8 cellular contexts compared by ENCODE assay signal in genomic region chr17:80145076-80146075, GRCh38. TPM values are rescaled to one million over a fixed set of nuclear protein-coding genes. Genes with fewer than 3 reads are reported as not detected.
A peak's percentile ranks its signal among the peaks of the same experiment; 100 is the strongest.
DNase-seq lines count a peak whose midpoint lies in the region; ATAC-seq and TF ChIP-seq lines count a peak whose summit lies in the region.

No MANE protein-coding gene starts in this region.

- H3K27me3 Mint-ChIP-seq in activated CD8-positive, alpha-beta memory T cell treated with anti-CD3 and anti-CD28 coated beads, Interleukin-2, amount 10 ng/mL, durations not matched to agents 7 days and 5 days, result no peaks in the 10 kb centered on the region
- H3K27me3 Mint-ChIP-seq in activated T-helper 1 cell treated with anti-CD3 and anti-CD28 coated beads, Interleukin-12 subunit alpha, Interleukin-12 subunit beta, Interleukin-2, Interleukin-4 antibody, amounts not matched to agents 30 ng/mL and 10 ng/mL and 1 ng/mL, durations not matched to agents 14 hours and 24 hours and 36 hours (ENCODE audit: insufficient read depth), result no peaks in the 10 kb centered on the region

- ATAC-seq in activated CD8-positive, alpha-beta memory T cell treated with anti-CD3 and anti-CD28 coated beads, Interleukin-2, amount 10 ng/mL, durations not matched to agents 7 days and 5 days, result no peak
- ATAC-seq in thoracic aorta (ENCODE audit: insufficient number of reproducible peaks, low FRiP score, low read depth), result no peak

- peak; percentile 50 for DNase-seq in activated CD8-positive, alpha-beta memory T cell treated with anti-CD3 and anti-CD28 coated beads, Interleukin-2, amount 10 ng/mL, durations not matched to agents 7 days and 5 days
- no peak for DNase-seq in activated CD8-positive, alpha-beta memory T cell treated with anti-CD3 and anti-CD28 coated beads, Interleukin-2, amount 50 U/mL, for 4 hours
- DNase-seq in activated T-helper 1 cell treated with anti-CD3 and anti-CD28 coated beads, Interleukin-12 subunit alpha, Interleukin-12 subunit beta, Interleukin-2, Interleukin-4 antibody, amounts not matched to agents 30 ng/mL and 10 ng/mL and 1 ng/mL, durations not matched to agents 14 hours and 24 hours and 36 hours (ENCODE audit: low spot score), result no peak
- DNase-seq in iris pigment epithelial cell (ENCODE audit: low read depth) (peak; percentile 12), thoracic aorta (ENCODE audit: low spot score) (no peak), HPDE6-E6E7 (ENCODE audit: extremely low spot score) (no peak), amniotic stem cell (lab: John Stamatoyannopoulos, UW) (no peak), DMS153 treated with DMSO at 0.1 percent for 48 hours (lab: John Stamatoyannopoulos, UW; ENCODE audit: unreplicated experiment) (no peak)

- TF ChIP-seq CTCF in thoracic aorta (IDR thresholded peaks at IDR 0.05), result no peak

- peak overlapping the region; percentile 58 for H3K27ac Mint-ChIP-seq in activated CD8-positive, alpha-beta memory T cell treated with anti-CD3 and anti-CD28 coated beads, Interleukin-2, amount 10 ng/mL, durations not matched to agents 7 days and 5 days
- peak overlapping the region; percentile 89 for H3K27ac Mint-ChIP-seq in activated T-helper 1 cell treated with anti-CD3 and anti-CD28 coated beads, Interleukin-12 subunit alpha, Interleukin-12 subunit beta, Interleukin-2, Interleukin-4 antibody, amounts not matched to agents 30 ng/mL and 10 ng/mL and 1 ng/mL, durations not matched to agents 14 hours and 24 hours and 36 hours

- H3K36me3 Mint-ChIP-seq in activated CD8-positive, alpha-beta memory T cell treated with anti-CD3 and anti-CD28 coated beads, Interleukin-2, amount 10 ng/mL, durations not matched to agents 7 days and 5 days, result peaks cover 41% of the 10 kb centered on the region
- H3K36me3 Mint-ChIP-seq in activated T-helper 1 cell treated with anti-CD3 and anti-CD28 coated beads, Interleukin-12 subunit alpha, Interleukin-12 subunit beta, Interleukin-2, Interleukin-4 antibody, amounts not matched to agents 30 ng/mL and 10 ng/mL and 1 ng/mL, durations not matched to agents 14 hours and 24 hours and 36 hours (ENCODE audit: low read depth), result peaks cover 29% of the 10 kb centered on the region

- H3K9me3 Mint-ChIP-seq in activated CD8-positive, alpha-beta memory T cell treated with anti-CD3 and anti-CD28 coated beads, Interleukin-2, amount 10 ng/mL, durations not matched to agents 7 days and 5 days (ENCODE audit: low read depth), result no peaks in the 10 kb centered on the region
- H3K9me3 Mint-ChIP-seq in activated T-helper 1 cell treated with anti-CD3 and anti-CD28 coated beads, Interleukin-12 subunit alpha, Interleukin-12 subunit beta, Interleukin-2, Interleukin-4 antibody, amounts not matched to agents 30 ng/mL and 10 ng/mL and 1 ng/mL, durations not matched to agents 14 hours and 24 hours and 36 hours, result no peaks in the 10 kb centered on the region

- peak overlapping the region; percentile 82 for H3K4me3 ChIP-seq in thoracic aorta

- CTCF ChIA-PET in activated CD8-positive, alpha-beta memory T cell treated with anti-CD3 and anti-CD28 coated beads, Interleukin-2, amount 10 ng/mL, durations not matched to agents 7 days and 5 days (lab: Charles Lee), result interaction anchor here (1.0 to 2.0 kb wide), 9 partner anchors 12 to 139 kb away, joined by 3 to 16 read pairs (median 4); partner anchors contain the start of gene GAA

- H3K9me3 ChIP-seq in thoracic aorta, result no peaks in the 10 kb centered on the region

- no peak overlapping the region for H3K27ac ChIP-seq in thoracic aorta

- intact Hi-C loops in activated T-helper 1 cell treated with anti-CD3 and anti-CD28 coated beads, Interleukin-12 subunit alpha, Interleukin-12 subunit beta, Interleukin-2, Interleukin-4 antibody, amounts not matched to agents 30 ng/mL and 10 ng/mL and 1 ng/mL, durations not matched to agents 14 hours and 24 hours and 36 hours (cut with micrococcal nuclease), result loop anchor here (5.0 to 10.0 kb wide), 2 partner anchors 148 to 371 kb away; partner anchors contain the start of gene CBX2

- H3K4me3 Mint-ChIP-seq in activated CD8-positive, alpha-beta memory T cell treated with anti-CD3 and anti-CD28 coated beads, Interleukin-2, amount 10 ng/mL, durations not matched to agents 7 days and 5 days, result peak overlapping the region; percentile 81
- peak overlapping the region; percentile 88 for H3K4me3 Mint-ChIP-seq in activated T-helper 1 cell treated with anti-CD3 and anti-CD28 coated beads, Interleukin-12 subunit alpha, Interleukin-12 subunit beta, Interleukin-2, Interleukin-4 antibody, amounts not matched to agents 30 ng/mL and 10 ng/mL and 1 ng/mL, durations not matched to agents 14 hours and 24 hours and 36 hours

- H3K36me3 ChIP-seq in thoracic aorta, result peaks cover 13% of the 10 kb centered on the region

- peaks cover 14 to 24% of the 10 kb centered on the region in 2 donors for H3K4me1 ChIP-seq in thoracic aorta (ENCODE audit: control insufficient read depth in 1 of 2, low read depth in 2 of 2)

- no peaks in the 10 kb centered on the region for H3K27me3 ChIP-seq in thoracic aorta (replicated peaks; ENCODE audit: insufficient read depth)

- peaks cover 45% of the 10 kb centered on the region for H3K4me1 Mint-ChIP-seq in activated CD8-positive, alpha-beta memory T cell treated with anti-CD3 and anti-CD28 coated beads, Interleukin-2, amount 10 ng/mL, durations not matched to agents 7 days and 5 days
- peaks cover 40% of the 10 kb centered on the region for H3K4me1 Mint-ChIP-seq in activated T-helper 1 cell treated with anti-CD3 and anti-CD28 coated beads, Interleukin-12 subunit alpha, Interleukin-12 subunit beta, Interleukin-2, Interleukin-4 antibody, amounts not matched to agents 30 ng/mL and 10 ng/mL and 1 ng/mL, durations not matched to agents 14 hours and 24 hours and 36 hours (ENCODE audit: low read depth)

RNA-seq across cellular contexts. Expression of gene EIF4A3, which starts 1.6 kb away (rescaled TPM):
- 100 to 1,000 TPM; 145 to 161 TPM for total RNA-seq in activated CD8-positive, alpha-beta memory T cell treated with anti-CD3 and anti-CD28 coated beads, Interleukin-2, amount 10 ng/mL, durations not matched to agents 7 days and 5 days
- 179 and 182 TPM in 2 replicates for total RNA-seq in activated T-helper 1 cell treated with anti-CD3 and anti-CD28 coated beads, Interleukin-12 subunit alpha, Interleukin-12 subunit beta, Interleukin-2, Interleukin-4 antibody, amounts not matched to agents 30 ng/mL and 10 ng/mL and 1 ng/mL, durations not matched to agents 14 hours and 24 hours and 36 hours
- 10 to 100 TPM; 32.6 to 39.4 TPM for total RNA-seq in thoracic aorta

RNA-seq across cellular contexts. Expression of gene CARD14, which starts 24.5 kb away (rescaled TPM):
- not detected for total RNA-seq in activated CD8-positive, alpha-beta memory T cell treated with anti-CD3 and anti-CD28 coated beads, Interleukin-2, amount 10 ng/mL, durations not matched to agents 7 days and 5 days
- total RNA-seq in activated T-helper 1 cell treated with anti-CD3 and anti-CD28 coated beads, Interleukin-12 subunit alpha, Interleukin-12 subunit beta, Interleukin-2, Interleukin-4 antibody, amounts not matched to agents 30 ng/mL and 10 ng/mL and 1 ng/mL, durations not matched to agents 14 hours and 24 hours and 36 hours, result not detected in 2 replicates
- total RNA-seq in thoracic aorta, result not detected

RNA-seq across cellular contexts. Expression of gene GAA, which starts 44.0 kb away (rescaled TPM):
- total RNA-seq in activated CD8-positive, alpha-beta memory T cell treated with anti-CD3 and anti-CD28 coated beads, Interleukin-2, amount 10 ng/mL, durations not matched to agents 7 days and 5 days, result 10 to 100 TPM; 31.9 to 34.7 TPM
- 12.3 and 13.1 TPM in 2 replicates for total RNA-seq in activated T-helper 1 cell treated with anti-CD3 and anti-CD28 coated beads, Interleukin-12 subunit alpha, Interleukin-12 subunit beta, Interleukin-2, Interleukin-4 antibody, amounts not matched to agents 30 ng/mL and 10 ng/mL and 1 ng/mL, durations not matched to agents 14 hours and 24 hours and 36 hours
- 100 to 1,000 TPM; 101 to 126 TPM for total RNA-seq in thoracic aorta

Comparison
In these comparisons a context has a peak if more than half of its experiments do, and no peak if none do; other contexts are left out.
1. DNase-seq: peak in activated CD8-positive, alpha-beta memory T cell treated with anti-CD3 and anti-CD28 coated beads, Interleukin-2, amount 10 ng/mL, durations not matched to agents 7 days and 5 days (single experiment) and iris pigment epithelial cell (single experiment); none in activated CD8-positive, alpha-beta memory T cell treated with anti-CD3 and anti-CD28 coated beads, Interleukin-2, amount 50 U/mL, for 4 hours (single experiment), activated T-helper 1 cell treated with anti-CD3 and anti-CD28 coated beads, Interleukin-12 subunit alpha, Interleukin-12 subunit beta, Interleukin-2, Interleukin-4 antibody, amounts not matched to agents 30 ng/mL and 10 ng/mL and 1 ng/mL, durations not matched to agents 14 hours and 24 hours and 36 hours (single experiment), thoracic aorta (single experiment), HPDE6-E6E7 (single experiment), amniotic stem cell (single experiment) and DMS153 treated with DMSO at 0.1 percent for 48 hours (single experiment).